9 cellular contexts compared by ENCODE assay signal in the genomic region with DNA sequence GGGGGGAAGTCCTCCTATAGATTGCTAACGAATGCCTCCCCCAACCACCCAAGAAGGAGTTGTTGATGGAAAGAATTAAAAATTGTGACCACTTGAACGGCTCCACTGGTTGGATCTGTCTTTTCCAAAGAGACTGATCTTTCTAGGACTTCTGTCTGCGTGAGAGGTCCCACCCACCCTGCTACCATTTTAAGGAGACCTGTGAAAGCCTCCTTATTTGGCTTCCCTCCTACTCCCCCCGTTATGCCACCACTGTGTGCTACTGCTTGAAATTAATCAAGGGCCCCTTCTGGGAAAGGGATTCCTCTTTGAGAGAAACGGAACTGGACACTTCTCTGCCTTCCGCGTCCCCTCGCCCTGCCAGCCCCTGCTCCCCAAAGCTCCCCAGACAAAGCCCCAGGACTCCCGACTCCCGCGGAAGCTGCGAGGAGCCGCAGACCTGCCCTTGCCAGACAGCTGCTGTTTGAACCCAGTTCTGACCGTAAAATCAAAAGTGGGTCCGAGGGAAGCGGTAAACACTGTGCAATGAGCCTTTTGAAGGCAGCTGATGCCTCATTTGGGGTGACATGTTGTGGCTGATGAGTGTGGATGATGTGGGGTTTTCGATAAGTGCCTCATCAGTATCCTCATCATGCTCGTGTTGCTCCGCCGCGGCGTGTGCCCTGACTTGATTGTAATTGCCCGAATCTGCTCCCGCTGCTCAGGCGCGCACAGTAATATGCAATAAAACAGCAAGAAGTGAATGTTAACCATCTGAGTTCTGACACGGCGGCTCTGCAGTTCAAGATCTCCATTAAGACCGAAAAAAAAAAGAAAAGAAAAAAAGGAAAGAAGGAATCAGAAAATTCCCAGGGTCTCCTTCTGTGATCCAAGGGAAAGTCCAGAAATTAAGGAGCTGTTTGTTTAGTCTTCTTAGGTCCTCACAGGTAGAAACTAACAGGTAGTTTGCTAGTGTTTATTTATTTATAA. TPM values are rescaled to one million over a fixed set of nuclear protein-coding genes. Genes with fewer than 3 reads are reported as not detected.
A peak's percentile ranks its signal among the peaks of the same experiment; 100 is the strongest.
DNase-seq lines count a peak whose midpoint lies in the region; ATAC-seq, FAIRE-seq and TF ChIP-seq lines count a peak whose summit lies in the region.
"Had no signal": no experiment of that assay in that cellular context is flagged by ENCODE, and none has a peak within 500 bp of the region (broad histone marks: within the 10 kb centered on the region; RNA-seq: fewer than 3 reads in every experiment).

No MANE protein-coding gene starts in this region.

- peak overlapping the region; percentile 73 for H3K4me3 Mint-ChIP-seq in CD4-positive, alpha-beta T cell
- H3K4me3 Mint-ChIP-seq in T-cell: peak overlapping the region; percentile 42 to 65 (median 54)

- no peaks in the 10 kb centered on the region for H3K36me3 Mint-ChIP-seq in CD4-positive, alpha-beta T cell (ENCODE audit: low read depth)
- no peaks in the 10 kb centered on the region for H3K36me3 Mint-ChIP-seq in T-cell

- CTCF ChIA-PET in CD4-positive, alpha-beta T cell (lab: Charles Lee): no interaction called here
- CTCF ChIA-PET in T-cell (lab: Charles Lee): no interaction called here

- peaks cover 17% of the 10 kb centered on the region for H3K4me1 Mint-ChIP-seq in CD4-positive, alpha-beta T cell (ENCODE audit: low read depth)
- H3K4me1 Mint-ChIP-seq in T-cell: peaks cover 14 to 16% (median 14%) of the 10 kb centered on the region in 3 donors

- H3K9me3 Mint-ChIP-seq in CD4-positive, alpha-beta T cell: no peaks in the 10 kb centered on the region
- H3K9me3 Mint-ChIP-seq in T-cell: no peaks in the 10 kb centered on the region

- TF ChIP-seq POLR2A in esophagus muscularis mucosa (IDR thresholded peaks at IDR 0.05; ENCODE audit: low read depth): no peak

- FAIRE-seq in RCC 7860 (lab: Jason Lieb, UNC): no peak

- WGBS in esophagus muscularis mucosa: 34% methylated on average over 17 of the region's 29 CpGs

- peak overlapping the region; percentile 27 to 54 (median 43) for H3K4me3 ChIP-seq in esophagus muscularis mucosa
- H3K4me3 ChIP-seq: ovary had no signal

- H3K27me3 Mint-ChIP-seq in CD4-positive, alpha-beta T cell: peaks cover 69% of the 10 kb centered on the region
- H3K27me3 Mint-ChIP-seq in T-cell: peaks cover 51% of the 10 kb centered on the region in 2 donors

- H3K36me3 ChIP-seq in esophagus muscularis mucosa: no peaks in the 10 kb centered on the region
- H3K36me3 ChIP-seq: ovary had no signal

- POLR2A ChIA-PET in CD4-positive, alpha-beta T cell (lab: Charles Lee): no interaction called here
- POLR2A ChIA-PET in T-cell (lab: Charles Lee): no interaction called here

- DNase-seq in CD4-positive, alpha-beta T cell: no peak
- DNase-seq in T-cell (peak in 1 of 34 experiments; percentile 1), esophagus muscularis mucosa (ENCODE audit: extremely low spot score) (no peak), retina (peak; percentile 72), HuH-7 (ENCODE audit: low spot score) (no peak), NCI-H1694 treated with DMSO at 0.1 percent for 48 hours (lab: John Stamatoyannopoulos, UW) (no peak), RCC 7860 (ENCODE audit: low spot score) (no peak)

- H3K9me3 ChIP-seq in CD4-positive, alpha-beta T cell (ENCODE audit: control insufficient read depth, low read length): no peaks in the 10 kb centered on the region
- no peaks in the 10 kb centered on the region for H3K9me3 ChIP-seq in esophagus muscularis mucosa
- H3K9me3 ChIP-seq: ovary had no signal

- TF ChIP-seq EP300 in esophagus muscularis mucosa (IDR thresholded peaks at IDR 0.05): no peak

- intact Hi-C loops in CD4-positive, alpha-beta T cell (cut with DNase I, micrococcal nuclease): no loop called here
- intact Hi-C loops in esophagus muscularis mucosa (cut with DNase I): no loop called here

- H3K27ac Mint-ChIP-seq in CD4-positive, alpha-beta T cell: no peak overlapping the region
- H3K27ac Mint-ChIP-seq in T-cell: no peak overlapping the region

- H3K27me3 ChIP-seq in CD4-positive, alpha-beta T cell (ENCODE audit: control insufficient read depth, insufficient read depth, low read length): peaks cover 35% of the 10 kb centered on the region
- H3K27me3 ChIP-seq in esophagus muscularis mucosa: peaks cover 0 to 50% (median 5%) of the 10 kb centered on the region in 4 donors
- H3K27me3 ChIP-seq: ovary had no signal

- H3K27ac ChIP-seq in CD4-positive, alpha-beta T cell (ENCODE audit: low read depth, low read length): no peak overlapping the region
- no peak overlapping the region for H3K27ac ChIP-seq in esophagus muscularis mucosa (replicated peaks in 1 of 4)
- H3K27ac ChIP-seq: ovary had no signal

- ATAC-seq in CD4-positive, alpha-beta T cell (ENCODE audit: poor library complexity): no peak
- ATAC-seq in T-cell (replicated peaks in 1 of 4) (peak in 1 of 4 experiments; percentile 24), HG03095 (IDR thresholded peaks at IDR 0.05; ENCODE audit: unreplicated experiment) (no peak)

- no peak for TF ChIP-seq CTCF in CD4-positive, alpha-beta T cell (IDR thresholded peaks at IDR 0.05)
- no peak for TF ChIP-seq CTCF in esophagus muscularis mucosa (IDR thresholded peaks at IDR 0.05)

- H3K4me1 ChIP-seq in esophagus muscularis mucosa: peaks cover 0 to 13% (median 10%) of the 10 kb centered on the region in 4 donors

RNA-seq across cellular contexts. Expression of a gene that starts 48.2 kb away (rescaled TPM):
- total RNA-seq in CD4-positive, alpha-beta T cell: 10 to 100 TPM; 77.9 to 78.9 TPM
- 10 to 100 TPM; 15.4 to 42.9 (median 17.8) TPM for total RNA-seq in T-cell
- 10 to 100 TPM; 10.8 to 16.2 (median 12.9) TPM for total RNA-seq in esophagus muscularis mucosa
